In the genomic region with DNA sequence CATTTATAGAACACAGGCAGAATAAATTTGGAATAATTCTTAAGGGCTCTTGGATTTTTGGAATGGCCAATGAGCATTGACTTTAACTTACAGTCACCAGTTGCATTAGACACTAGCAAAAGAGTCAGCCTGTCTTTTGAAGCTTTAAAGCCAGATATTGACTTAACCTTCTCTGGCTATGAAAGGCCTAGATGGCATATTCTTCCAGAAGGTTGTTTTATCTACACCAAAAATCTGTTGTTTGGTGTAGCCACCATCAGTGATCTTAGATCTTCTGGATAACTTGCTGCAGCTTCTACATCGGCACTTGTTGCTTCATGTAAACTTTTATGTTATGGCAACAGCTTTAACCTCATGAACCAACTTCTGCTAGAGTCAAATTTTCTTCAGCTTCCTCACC, we compare ENCODE assay signal across 1 cellular context.
TF ChIP-seq lines count a peak whose summit lies in the region.

No MANE protein-coding gene starts in this region.

TF ChIP-seq in SK-N-SH treated with all-trans-retinoic acid at 6 μM for 48 hours, 23 proteins besides CTCF, POLR2A, EP300 and RAD21 (continued from another document):
- TF ChIP-seq, protein P1, sequence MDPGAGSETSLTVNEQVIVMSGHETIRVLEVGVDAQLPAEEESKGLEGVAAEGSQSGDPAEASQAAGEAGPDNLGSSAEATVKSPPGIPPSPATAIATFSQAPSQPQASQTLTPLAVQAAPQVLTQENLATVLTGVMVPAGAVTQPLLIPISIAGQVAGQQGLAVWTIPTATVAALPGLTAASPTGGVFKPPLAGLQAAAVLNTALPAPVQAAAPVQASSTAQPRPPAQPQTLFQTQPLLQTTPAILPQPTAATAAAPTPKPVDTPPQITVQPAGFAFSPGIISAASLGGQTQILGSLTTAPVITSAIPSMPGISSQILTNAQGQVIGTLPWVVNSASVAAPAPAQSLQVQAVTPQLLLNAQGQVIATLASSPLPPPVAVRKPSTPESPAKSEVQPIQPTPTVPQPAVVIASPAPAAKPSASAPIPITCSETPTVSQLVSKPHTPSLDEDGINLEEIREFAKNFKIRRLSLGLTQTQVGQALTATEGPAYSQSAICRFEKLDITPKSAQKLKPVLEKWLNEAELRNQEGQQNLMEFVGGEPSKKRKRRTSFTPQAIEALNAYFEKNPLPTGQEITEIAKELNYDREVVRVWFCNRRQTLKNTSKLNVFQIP (CRISPR knock-in tag; IDR thresholded peaks at IDR 0.05; ENCODE audit: borderline replicate concordance, low read depth), result no peak
- TF ChIP-seq RARB (CRISPR knock-in tag; IDR thresholded peaks at IDR 0.05) (no peak), SNAI2 (CRISPR knock-in tag; IDR thresholded peaks at IDR 0.05) (no peak), ARNTL (CRISPR knock-in tag; IDR thresholded peaks at IDR 0.05; ENCODE audit: borderline replicate concordance, low read depth) (no peak), ZFP30 (CRISPR knock-in tag; IDR thresholded peaks at IDR 0.05) (no peak), ZC3H10 (CRISPR knock-in tag; IDR thresholded peaks at IDR 0.05) (no peak), OSR1 (CRISPR knock-in tag; IDR thresholded peaks at IDR 0.05) (no peak), ZNF565 (CRISPR knock-in tag; conservative IDR thresholded peaks at IDR 0.05; ENCODE audit: low read depth) (no peak), ZNF8 (CRISPR knock-in tag; IDR thresholded peaks at IDR 0.05) (no peak), ESRRG (CRISPR knock-in tag; IDR thresholded peaks at IDR 0.05) (no peak), BACH2 (CRISPR knock-in tag; IDR thresholded peaks at IDR 0.05; ENCODE audit: borderline replicate concordance) (no peak)
- TF ChIP-seq, protein P2, sequence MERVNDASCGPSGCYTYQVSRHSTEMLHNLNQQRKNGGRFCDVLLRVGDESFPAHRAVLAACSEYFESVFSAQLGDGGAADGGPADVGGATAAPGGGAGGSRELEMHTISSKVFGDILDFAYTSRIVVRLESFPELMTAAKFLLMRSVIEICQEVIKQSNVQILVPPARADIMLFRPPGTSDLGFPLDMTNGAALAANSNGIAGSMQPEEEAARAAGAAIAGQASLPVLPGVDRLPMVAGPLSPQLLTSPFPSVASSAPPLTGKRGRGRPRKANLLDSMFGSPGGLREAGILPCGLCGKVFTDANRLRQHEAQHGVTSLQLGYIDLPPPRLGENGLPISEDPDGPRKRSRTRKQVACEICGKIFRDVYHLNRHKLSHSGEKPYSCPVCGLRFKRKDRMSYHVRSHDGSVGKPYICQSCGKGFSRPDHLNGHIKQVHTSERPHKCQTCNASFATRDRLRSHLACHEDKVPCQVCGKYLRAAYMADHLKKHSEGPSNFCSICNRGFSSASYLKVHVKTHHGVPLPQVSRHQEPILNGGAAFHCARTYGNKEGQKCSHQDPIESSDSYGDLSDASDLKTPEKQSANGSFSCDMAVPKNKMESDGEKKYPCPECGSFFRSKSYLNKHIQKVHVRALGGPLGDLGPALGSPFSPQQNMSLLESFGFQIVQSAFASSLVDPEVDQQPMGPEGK (CRISPR knock-in tag; IDR thresholded peaks at IDR 0.05; ENCODE audit: borderline replicate concordance), result no peak
- TF ChIP-seq, protein P3, sequence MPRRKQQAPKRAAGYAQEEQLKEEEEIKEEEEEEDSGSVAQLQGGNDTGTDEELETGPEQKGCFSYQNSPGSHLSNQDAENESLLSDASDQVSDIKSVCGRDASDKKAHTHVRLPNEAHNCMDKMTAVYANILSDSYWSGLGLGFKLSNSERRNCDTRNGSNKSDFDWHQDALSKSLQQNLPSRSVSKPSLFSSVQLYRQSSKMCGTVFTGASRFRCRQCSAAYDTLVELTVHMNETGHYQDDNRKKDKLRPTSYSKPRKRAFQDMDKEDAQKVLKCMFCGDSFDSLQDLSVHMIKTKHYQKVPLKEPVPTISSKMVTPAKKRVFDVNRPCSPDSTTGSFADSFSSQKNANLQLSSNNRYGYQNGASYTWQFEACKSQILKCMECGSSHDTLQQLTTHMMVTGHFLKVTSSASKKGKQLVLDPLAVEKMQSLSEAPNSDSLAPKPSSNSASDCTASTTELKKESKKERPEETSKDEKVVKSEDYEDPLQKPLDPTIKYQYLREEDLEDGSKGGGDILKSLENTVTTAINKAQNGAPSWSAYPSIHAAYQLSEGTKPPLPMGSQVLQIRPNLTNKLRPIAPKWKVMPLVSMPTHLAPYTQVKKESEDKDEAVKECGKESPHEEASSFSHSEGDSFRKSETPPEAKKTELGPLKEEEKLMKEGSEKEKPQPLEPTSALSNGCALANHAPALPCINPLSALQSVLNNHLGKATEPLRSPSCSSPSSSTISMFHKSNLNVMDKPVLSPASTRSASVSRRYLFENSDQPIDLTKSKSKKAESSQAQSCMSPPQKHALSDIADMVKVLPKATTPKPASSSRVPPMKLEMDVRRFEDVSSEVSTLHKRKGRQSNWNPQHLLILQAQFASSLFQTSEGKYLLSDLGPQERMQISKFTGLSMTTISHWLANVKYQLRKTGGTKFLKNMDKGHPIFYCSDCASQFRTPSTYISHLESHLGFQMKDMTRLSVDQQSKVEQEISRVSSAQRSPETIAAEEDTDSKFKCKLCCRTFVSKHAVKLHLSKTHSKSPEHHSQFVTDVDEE (CRISPR knock-in tag; IDR thresholded peaks at IDR 0.05), result no peak
- TF ChIP-seq, protein P4, sequence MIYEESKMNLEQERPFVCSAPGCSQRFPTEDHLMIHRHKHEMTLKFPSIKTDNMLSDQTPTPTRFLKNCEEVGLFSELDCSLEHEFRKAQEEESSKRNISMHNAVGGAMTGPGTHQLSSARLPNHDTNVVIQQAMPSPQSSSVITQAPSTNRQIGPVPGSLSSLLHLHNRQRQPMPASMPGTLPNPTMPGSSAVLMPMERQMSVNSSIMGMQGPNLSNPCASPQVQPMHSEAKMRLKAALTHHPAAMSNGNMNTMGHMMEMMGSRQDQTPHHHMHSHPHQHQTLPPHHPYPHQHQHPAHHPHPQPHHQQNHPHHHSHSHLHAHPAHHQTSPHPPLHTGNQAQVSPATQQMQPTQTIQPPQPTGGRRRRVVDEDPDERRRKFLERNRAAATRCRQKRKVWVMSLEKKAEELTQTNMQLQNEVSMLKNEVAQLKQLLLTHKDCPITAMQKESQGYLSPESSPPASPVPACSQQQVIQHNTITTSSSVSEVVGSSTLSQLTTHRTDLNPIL (CRISPR knock-in tag; IDR thresholded peaks at IDR 0.05; ENCODE audit: low read depth), result no peak
